In genomic region chr4:125306112-125306511, GRCh38 we compare ENCODE assay signal across 22 cellular contexts.
"Had no signal": no experiment of that assay in that cellular context is flagged by ENCODE, and none has a peak within 500 bp of the region (broad histone marks: within the 10 kb centered on the region; RNA-seq: fewer than 3 reads in every experiment).

No MANE protein-coding gene starts in this region.

- H3K36me3 ChIP-seq: colonic mucosa, esophagus squamous epithelium, gastrocnemius medialis, heart right ventricle, left ventricle myocardium inferior, lower lobe of right lung had no signal

- H3K4me3 ChIP-seq: colonic mucosa, esophagus squamous epithelium, gastrocnemius medialis, heart right ventricle, left ventricle myocardium inferior, lower lobe of right lung had no signal

- H3K27ac Mint-ChIP-seq: dendritic cell treated with granulocyte-macrophage colony-stimulating factor and Interleukin-4, amounts not matched to agents 40 ng/mL and 50 ng/mL, for 4 days; effector memory CD8-positive, alpha-beta T cell; endodermal cell had no signal

- H3K27me3 Mint-ChIP-seq: effector memory CD8-positive, alpha-beta T cell had no signal

- DNase-seq: colonic mucosa; cortex of kidney; effector CD8-positive, alpha-beta T cell; effector memory CD8-positive, alpha-beta T cell; endodermal cell; erythroblast; esophagus squamous epithelium; foreskin fibroblast; foreskin melanocyte; gastrocnemius medialis; glutamatergic neuron; head of caudate nucleus; heart right ventricle; hippocampal formation; left cardiac atrium; left ventricle myocardium inferior; lower lobe of right lung; mesenchymal stem cell; midbrain had no signal

- H3K27ac ChIP-seq: colonic mucosa, epithelial cell of prostate, esophagus squamous epithelium, gastrocnemius medialis, heart right ventricle, left ventricle myocardium inferior, lower lobe of right lung had no signal

- ATAC-seq: effector memory CD8-positive, alpha-beta T cell; esophagus mucosa; gastrocnemius medialis; heart right ventricle; left cardiac atrium; lower lobe of right lung had no signal

- H3K9me3 ChIP-seq: colonic mucosa, esophagus squamous epithelium, gastrocnemius medialis, lower lobe of right lung had no signal

- H3K4me1 Mint-ChIP-seq: endodermal cell had no signal

- H3K9me3 Mint-ChIP-seq: dendritic cell treated with granulocyte-macrophage colony-stimulating factor and Interleukin-4, amounts not matched to agents 40 ng/mL and 50 ng/mL, for 4 days; effector memory CD8-positive, alpha-beta T cell had no signal

- H3K4me1 ChIP-seq: colonic mucosa, gastrocnemius medialis, heart right ventricle, left ventricle myocardium inferior, lower lobe of right lung had no signal

- H3K4me3 Mint-ChIP-seq: dendritic cell treated with granulocyte-macrophage colony-stimulating factor and Interleukin-4, amounts not matched to agents 40 ng/mL and 50 ng/mL, for 4 days; effector memory CD8-positive, alpha-beta T cell; endodermal cell had no signal

- H3K27me3 ChIP-seq: colonic mucosa, esophagus squamous epithelium, gastrocnemius medialis, heart right ventricle had no signal
